27 cellular contexts compared by ENCODE assay signal in genomic region chr21:41903559-41904351, GRCh38.
"Had no signal": no experiment of that assay in that cellular context is flagged by ENCODE, and none has a peak within 500 bp of the region (broad histone marks: within the 10 kb centered on the region; RNA-seq: fewer than 3 reads in every experiment).

No MANE protein-coding gene starts in this region.

- H3K4me1 Mint-ChIP-seq: central memory CD8-positive, alpha-beta T cell had no signal

- H3K4me3 ChIP-seq: breast epithelium, esophagus squamous epithelium, gastrocnemius medialis, left lung, lung, ovary, stomach, transverse colon, uterus had no signal

- H3K27ac Mint-ChIP-seq: activated CD4-positive, alpha-beta T cell treated with anti-CD3 and anti-CD28 coated beads, Interleukin-2, amount 10 ng/mL, durations not matched to agents 24 days and 14 days; activated CD8-positive, alpha-beta memory T cell treated with anti-CD3 and anti-CD28 coated beads, Interleukin-2, amount 10 ng/mL, durations not matched to agents 7 days and 5 days; activated CD8-positive, alpha-beta T cell treated with anti-CD3 and anti-CD28 coated beads for 36 hours; activated naive CD8-positive, alpha-beta T cell had no signal

- H3K27ac ChIP-seq: breast epithelium, esophagus squamous epithelium, gastrocnemius medialis, left lung, neutrophil, ovary, stomach, transverse colon, uterus had no signal

- H3K27me3 Mint-ChIP-seq: activated CD4-positive, alpha-beta T cell treated with anti-CD3 and anti-CD28 coated beads, Interleukin-2, amount 10 ng/mL, durations not matched to agents 24 days and 14 days; activated CD8-positive, alpha-beta memory T cell treated with anti-CD3 and anti-CD28 coated beads, Interleukin-2, amount 10 ng/mL, durations not matched to agents 7 days and 5 days; activated CD8-positive, alpha-beta T cell treated with anti-CD3 and anti-CD28 coated beads for 36 hours; activated naive CD8-positive, alpha-beta T cell; central memory CD8-positive, alpha-beta T cell; naive thymus-derived CD8-positive, alpha-beta T cell had no signal

- ATAC-seq: activated CD4-positive, CD25-positive, alpha-beta regulatory T cell treated with anti-CD3 and anti-CD28 coated beads, Interleukin-2, amount 50 U/mL, for 24 hours; activated CD8-positive, alpha-beta memory T cell treated with anti-CD3 and anti-CD28 coated beads, Interleukin-2, amount 10 ng/mL, durations not matched to agents 7 days and 5 days; activated CD8-positive, alpha-beta T cell treated with anti-CD3 and anti-CD28 coated beads for 36 hours; gastrocnemius medialis; left lung; naive thymus-derived CD8-positive, alpha-beta T cell; right cardiac atrium had no signal

- H3K4me3 Mint-ChIP-seq: activated CD4-positive, alpha-beta T cell treated with anti-CD3 and anti-CD28 coated beads, Interleukin-2, amount 10 ng/mL, durations not matched to agents 24 days and 14 days; activated CD8-positive, alpha-beta memory T cell treated with anti-CD3 and anti-CD28 coated beads, Interleukin-2, amount 10 ng/mL, durations not matched to agents 7 days and 5 days; activated CD8-positive, alpha-beta T cell treated with anti-CD3 and anti-CD28 coated beads for 36 hours; activated naive CD8-positive, alpha-beta T cell; central memory CD8-positive, alpha-beta T cell; endodermal cell; naive thymus-derived CD8-positive, alpha-beta T cell had no signal

- H3K36me3 ChIP-seq: breast epithelium, neutrophil, ovary, uterus had no signal

- H3K9me3 Mint-ChIP-seq: activated CD4-positive, alpha-beta T cell treated with anti-CD3 and anti-CD28 coated beads, Interleukin-2, amount 10 ng/mL, durations not matched to agents 24 days and 14 days; activated CD8-positive, alpha-beta T cell treated with anti-CD3 and anti-CD28 coated beads for 36 hours; central memory CD8-positive, alpha-beta T cell; endodermal cell; naive thymus-derived CD8-positive, alpha-beta T cell had no signal

- DNase-seq: activated CD4-positive, alpha-beta T cell treated with anti-CD3 and anti-CD28 coated beads, Interleukin-2, amount 10 ng/mL, durations not matched to agents 24 days and 14 days; activated CD8-positive, alpha-beta memory T cell treated with anti-CD3 and anti-CD28 coated beads, Interleukin-2, amount 10 ng/mL, durations not matched to agents 7 days and 5 days; activated CD8-positive, alpha-beta T cell treated with anti-CD3 and anti-CD28 coated beads for 36 hours; activated gamma-delta T cell; activated T-cell treated with anti-CD3 and anti-CD28 coated beads for 4 hours; cortex of kidney; endodermal cell; esophagus squamous epithelium; gastrocnemius medialis; hippocampal formation; kidney glomerular epithelial cell; left lung; ovary; right cardiac atrium; stimulated activated CD4-positive, alpha-beta T cell treated with anti-CD3 and anti-CD28 coated beads, Interleukin-1b, Interleukin-23, amount 100 ng/mL, for 48 hours; stomach; T-helper 9 cell; transverse colon; uterus had no signal

- FAIRE-seq: astrocyte had no signal

- H3K4me1 ChIP-seq: breast epithelium, esophagus squamous epithelium, gastrocnemius medialis, left lung, transverse colon, uterus had no signal

- H3K9me3 ChIP-seq: breast epithelium, esophagus squamous epithelium, gastrocnemius medialis, left lung, neutrophil, ovary, stomach, transverse colon, uterus had no signal

- H3K27me3 ChIP-seq: breast epithelium, esophagus squamous epithelium, gastrocnemius medialis, left lung, neutrophil, ovary, stomach, transverse colon, uterus had no signal
